14 cellular contexts compared by ENCODE assay signal in genomic region chr6:154386848-154387717, GRCh38. TPM values are rescaled to one million over a fixed set of nuclear protein-coding genes. Genes with fewer than 3 reads are reported as not detected.
DNase-seq lines count a peak whose midpoint lies in the region; TF ChIP-seq lines count a peak whose summit lies in the region.
"Had no signal": no experiment of that assay in that cellular context is flagged by ENCODE, and none has a peak within 500 bp of the region (broad histone marks: within the 10 kb centered on the region; RNA-seq: fewer than 3 reads in every experiment).

No MANE protein-coding gene starts in this region.

- TF ChIP-seq CTCF in RWPE1 (conservative IDR thresholded peaks at IDR 0.05; ENCODE audit: low read depth): no peak
- no peak for TF ChIP-seq CTCF in left ventricle myocardium inferior (IDR thresholded peaks at IDR 0.05; ENCODE audit: borderline replicate concordance)
- TF ChIP-seq CTCF in esophagus squamous epithelium (IDR thresholded peaks at IDR 0.05): no peak

- H3K9me3 ChIP-seq in left ventricle myocardium inferior (replicated peaks) (peaks cover 23% of the 10 kb centered on the region), esophagus squamous epithelium (no peaks in the 10 kb centered on the region)

- H3K4me1 ChIP-seq in left ventricle myocardium inferior (no peaks in the 10 kb centered on the region), esophagus squamous epithelium (peaks cover 0 to 4% (median 0%) of the 10 kb centered on the region in 3 donors)

- no peak overlapping the region for H3K4me3 ChIP-seq in skeletal muscle cell (ENCODE audit: low read depth, low read length)
- H3K4me3 ChIP-seq in left ventricle myocardium inferior: no peak overlapping the region
- H3K4me3 ChIP-seq in esophagus squamous epithelium: no peak overlapping the region
- H3K4me3 ChIP-seq: dorsolateral prefrontal cortex had no signal

- H3K27ac ChIP-seq in RWPE1: no peak overlapping the region; the same call in 1 of the 2 replicates
- no peak overlapping the region for H3K27ac ChIP-seq in left ventricle myocardium inferior (replicated peaks)
- no peak overlapping the region for H3K27ac ChIP-seq in esophagus squamous epithelium
- H3K27ac ChIP-seq: dorsolateral prefrontal cortex had no signal

- H3K36me3 ChIP-seq in left ventricle myocardium inferior: no peaks in the 10 kb centered on the region
- H3K36me3 ChIP-seq in esophagus squamous epithelium: no peaks in the 10 kb centered on the region

- H3K27me3 ChIP-seq in left ventricle myocardium inferior (ENCODE audit: low read depth) (no peaks in the 10 kb centered on the region), esophagus squamous epithelium (no peaks in the 10 kb centered on the region)
- H3K27me3 ChIP-seq: dorsolateral prefrontal cortex had no signal

- intact Hi-C loops in left ventricle myocardium inferior (cut with micrococcal nuclease): no loop called here
- intact Hi-C loops in esophagus squamous epithelium (cut with DNase I): no loop called here

- TF ChIP-seq POLR2A in esophagus squamous epithelium (IDR thresholded peaks at IDR 0.05): no peak

- DNase-seq in GM04503 (ENCODE audit: low read depth): peak; percentile 83
- peak; percentile 65 for DNase-seq in RWPE1 (ENCODE audit: low spot score)
- peak; percentile 91 for DNase-seq in fibroblast of gingiva (ENCODE audit: low read depth)
- DNase-seq in skeletal muscle cell (ENCODE audit: low read depth): peak; percentile 55
- no peak for DNase-seq in NCI-H146 treated with DMSO at 0.1 percent for 48 hours (lab: John Stamatoyannopoulos, UW; ENCODE audit: unreplicated experiment)
- no peak for DNase-seq in left ventricle myocardium inferior
- no peak for DNase-seq in esophagus squamous epithelium (lab: John Stamatoyannopoulos, UW)
- no peak for DNase-seq in activated CD4-positive, CD25-positive, alpha-beta regulatory T cell treated with anti-CD3 and anti-CD28 coated beads, Interleukin-2, amount 50 U/mL, for 72 hours
- DNase-seq: activated B cell treated with CpG ODN at 0.5 μM for 24 hours; dorsolateral prefrontal cortex; immature natural killer cell; NCI-H2029; stimulated activated CD4-positive, alpha-beta T cell treated with anti-CD3 and anti-CD28 coated beads, Interleukin-4, amount 100 ng/mL, for 24 hours had no signal

- CTCF ChIA-PET in RWPE1 (lab: Yijun Ruan, JAX): interaction anchor here (0.6 kb wide), 3 partner anchors 87 to 1408 kb away, joined by 3 to 8 read pairs (median 3); no protein-coding TSS in a partner anchor

- 71 to 77% methylated on average over 5 of the region's 5 CpGs for WGBS in esophagus squamous epithelium, 2 donors

- POLR2A ChIA-PET in RWPE1 (lab: Yijun Ruan, JAX; ENCODE audit: low non-redundant PET): no interaction called here

RNA-seq across cellular contexts. Expression of gene IPCEF1, which starts 30.5 kb away (rescaled TPM):
- total RNA-seq in left ventricle myocardium inferior: 1.7 TPM
- 1 to 10 TPM; 1.8 to 8.1 (median 3.5) TPM for total RNA-seq in esophagus squamous epithelium
- total RNA-seq: OCI-LY7 had no signal

Comparison
In these comparisons a context has a peak if more than half of its experiments do, and no peak if none do; other contexts are left out.
1. DNase-seq: peak in GM04503 (single experiment), RWPE1 (single experiment), fibroblast of gingiva (single experiment) and skeletal muscle cell (single experiment); none in NCI-H146 treated with DMSO at 0.1 percent for 48 hours (single experiment), left ventricle myocardium inferior (single experiment), esophagus squamous epithelium (single experiment) and activated CD4-positive, CD25-positive, alpha-beta regulatory T cell treated with anti-CD3 and anti-CD28 coated beads, Interleukin-2, amount 50 U/mL, for 72 hours (single experiment).